18 cellular contexts compared by ENCODE assay signal in genomic region chr5:142863856-142864255, GRCh38.
DNase-seq lines count a peak whose midpoint lies in the region; FAIRE-seq and TF ChIP-seq lines count a peak whose summit lies in the region.
"Had no signal": no experiment of that assay in that cellular context is flagged by ENCODE, and none has a peak within 500 bp of the region (broad histone marks: within the 10 kb centered on the region; RNA-seq: fewer than 3 reads in every experiment).

No MANE protein-coding gene starts in this region.

- H3K79me2 ChIP-seq in H1 (ENCODE audit: control insufficient read depth in 1 of 2, insufficient read depth in 2 of 2, low read length in 2 of 2) (peaks cover 3 to 55% of the 10 kb centered on the region in 2 experiments; a peak in 3 of 4 replicates), osteoblast (ENCODE audit: insufficient read depth, low read length) (no peaks in the 10 kb centered on the region)

- no peaks in the 10 kb centered on the region for H3K27me3 Mint-ChIP-seq in activated naive CD4-positive, alpha-beta T cell treated with anti-CD3 and anti-CD28 coated beads, Interleukin-2, amount 50 U/mL, for 24 hours
- no peaks in the 10 kb centered on the region for H3K27me3 Mint-ChIP-seq in activated naive CD4-positive, alpha-beta T cell treated with anti-CD3 and anti-CD28 coated beads, Interleukin-2, amount 10 ng/mL, durations not matched to agents 7 days and 5 days

- peak overlapping the region; percentile 65 for H3K18ac ChIP-seq in H1 (ENCODE audit: extremely low read depth, low read length)

- POLR2A ChIA-PET in H1 (lab: Charles Lee; ENCODE audit: partially characterized antibody), result interaction anchor here (0.7 to 1.3 kb wide), 2 partner anchors 14 to 26 kb away, joined by 3 to 6 read pairs; no protein-coding TSS in a partner anchor

- TF ChIP-seq POLR2A in H1 (IDR thresholded peaks at IDR 0.05; ENCODE audit: control extremely low read depth in 1 of 2, low read depth in 2 of 2, low read length in 2 of 2), result no peak

- in situ Hi-C loops in HAP-1 (cut with MboI; ENCODE audit: low sequenced_read_pairs), result no loop called here

- H3K56ac ChIP-seq in H1 (replicated peaks; ENCODE audit: insufficient read length, low read depth, low read length), result no peak overlapping the region

- peak overlapping the region; percentile 81 for H4K91ac ChIP-seq in H1 (replicated peaks; ENCODE audit: insufficient read length, low read length)

- no peaks in the 10 kb centered on the region for H3K27me3 ChIP-seq in HUES48 (ENCODE audit: control insufficient read depth, insufficient read depth, low read length)
- no peaks in the 10 kb centered on the region for H3K27me3 ChIP-seq in H1 (replicated peaks in 1 of 4; ENCODE audit: control insufficient read depth in 3 of 4, extremely low read depth in 1 of 4, insufficient read depth in 3 of 4, low read length in 3 of 4)
- no peaks in the 10 kb centered on the region for H3K27me3 ChIP-seq in osteoblast (ENCODE audit: insufficient read depth, low read length)
- no peaks in the 10 kb centered on the region for H3K27me3 ChIP-seq in HAP-1 (ENCODE audit: low read depth)
- H3K27me3 ChIP-seq: tibial nerve had no signal

- no peaks in the 10 kb centered on the region for H3K36me3 Mint-ChIP-seq in activated naive CD4-positive, alpha-beta T cell treated with anti-CD3 and anti-CD28 coated beads, Interleukin-2, amount 50 U/mL, for 24 hours
- H3K36me3 Mint-ChIP-seq in activated naive CD4-positive, alpha-beta T cell treated with anti-CD3 and anti-CD28 coated beads, Interleukin-2, amount 10 ng/mL, durations not matched to agents 7 days and 5 days, result no peaks in the 10 kb centered on the region
- H3K36me3 Mint-ChIP-seq: natural killer cell had no signal

- DNase-seq in activated naive CD4-positive, alpha-beta T cell treated with anti-CD3 and anti-CD28 coated beads, Interleukin-2, amount 10 ng/mL, durations not matched to agents 7 days and 5 days, result no peak
- DNase-seq in H1 (ENCODE audit: low read depth in 1 of 2, low spot score in 2 of 2) (no peak), osteoblast (ENCODE audit: insufficient read length, low spot score, missing footprints) (peak; percentile 30), H4 (ENCODE audit: low spot score) (no peak), ecto neural progenitor cell (ENCODE audit: low spot score) (no peak), HAP-1 (ENCODE audit: low spot score in 2 of 2) (no peak)
- DNase-seq: activated T-cell treated with anti-CD3 and anti-CD28 coated beads, Interleukin-2, amount 50 U/mL, for 1 hour; cortex of kidney; GF-D8; head of caudate nucleus; MM.1S; natural killer cell; NCI-H2029; NCI-H774 had no signal

- H3K23me2 ChIP-seq in H1 (ENCODE audit: low read depth, low read length), result no peaks in the 10 kb centered on the region

- H3K9me3 Mint-ChIP-seq in activated naive CD4-positive, alpha-beta T cell treated with anti-CD3 and anti-CD28 coated beads, Interleukin-2, amount 50 U/mL, for 24 hours, result no peaks in the 10 kb centered on the region
- no peaks in the 10 kb centered on the region for H3K9me3 Mint-ChIP-seq in activated naive CD4-positive, alpha-beta T cell treated with anti-CD3 and anti-CD28 coated beads, Interleukin-2, amount 10 ng/mL, durations not matched to agents 7 days and 5 days
- H3K9me3 Mint-ChIP-seq: natural killer cell had no signal

- TF ChIP-seq EP300 in H1 (IDR thresholded peaks at IDR 0.05; ENCODE audit: borderline replicate concordance in 1 of 2, low read depth in 2 of 2, low read length in 2 of 2), result no peak

- no peak overlapping the region for H4K5ac ChIP-seq in H1 (ENCODE audit: insufficient read length, low read depth, low read length)

- H3K4me3 Mint-ChIP-seq in activated naive CD4-positive, alpha-beta T cell treated with anti-CD3 and anti-CD28 coated beads, Interleukin-2, amount 50 U/mL, for 24 hours, result no peak overlapping the region
- H3K4me3 Mint-ChIP-seq in activated naive CD4-positive, alpha-beta T cell treated with anti-CD3 and anti-CD28 coated beads, Interleukin-2, amount 10 ng/mL, durations not matched to agents 7 days and 5 days, result no peak overlapping the region
- H3K4me3 Mint-ChIP-seq: natural killer cell had no signal

- TF ChIP-seq CTCF in H1 (IDR thresholded peaks at IDR 0.05; ENCODE audit: control extremely low read depth in 1 of 3, insufficient read depth in 1 of 3, low read depth in 1 of 3, low read length in 3 of 3), result peak in 1 of 3 experiments; percentile 20; a peak in 1 of 4 replicates
- TF ChIP-seq CTCF in osteoblast (IDR thresholded peaks at IDR 0.05; ENCODE audit: extremely low read depth, low read depth, low read length), result no peak

- H3K4me1 ChIP-seq in HUES48 (ENCODE audit: control insufficient read depth, insufficient read depth, low read length), result peaks cover 44% of the 10 kb centered on the region
- peaks cover 12 to 32% (median 24%) of the 10 kb centered on the region in 4 experiments; a peak in 6 of 7 replicates for H3K4me1 ChIP-seq in H1 (replicated peaks in 1 of 4; ENCODE audit: control insufficient read depth in 3 of 4, insufficient read depth in 4 of 4, low read length in 3 of 4)
- peaks cover 3% of the 10 kb centered on the region for H3K4me1 ChIP-seq in osteoblast (ENCODE audit: insufficient read depth, low read length)
- H3K4me1 ChIP-seq in HAP-1, result no peaks in the 10 kb centered on the region

- peak; percentile 20 to 33; a peak in 3 of 4 replicates for TF ChIP-seq RAD21 in H1 (IDR thresholded peaks at IDR 0.05 in 1 of 2, conservative IDR thresholded peaks at IDR 0.05 in 1 of 2; ENCODE audit: low read depth in 2 of 2, low read length in 2 of 2)

- 25% methylated on average over 5 of the region's 5 CpGs; no CpG with 5 or more reads in 1 of the 2 experiments for WGBS in H1 (ENCODE audit: extremely low coverage in 1 of 2, insufficient coverage in 1 of 2, insufficient read length in 1 of 2, insufficient replicate concordance in 2 of 2, low coverage in 1 of 2, low lambda C conversion rate in 2 of 2, missing lambda C conversion rate in 1 of 2), 2 experiments

- no peak for FAIRE-seq in H1 (lab: Jason Lieb, UNC)
- FAIRE-seq: GM19239 had no signal

- CTCF ChIA-PET in activated naive CD4-positive, alpha-beta T cell treated with anti-CD3 and anti-CD28 coated beads, Interleukin-2, amount 10 ng/mL, durations not matched to agents 7 days and 5 days (lab: Charles Lee), result interaction anchor here (0.7 to 3.7 kb wide), 11 partner anchors 10 to 151 kb away, joined by 3 to 26 read pairs (median 5); partner anchors contain the start of gene ARHGAP26
- CTCF ChIA-PET in H1 (lab: Charles Lee; ENCODE audit: partially characterized antibody), result interaction anchor here (0.6 to 3.8 kb wide), 21 partner anchors 8 to 208 kb away, joined by 3 to 63 read pairs (median 5); no protein-coding TSS in a partner anchor

- H2AFZ ChIP-seq in H1 (ENCODE audit: low read length) (no peak overlapping the region), osteoblast (ENCODE audit: low read length) (no peak overlapping the region)

- no peak overlapping the region for H3K9ac ChIP-seq in HUES48 (ENCODE audit: low read depth, low read length)
- H3K9ac ChIP-seq in H1 (replicated peaks in 1 of 4; ENCODE audit: extremely low read depth in 1 of 4, low read depth in 3 of 4, low read length in 3 of 4), result no peak overlapping the region; a peak in 1 of 7 replicates

- H2BK5ac ChIP-seq in H1 (ENCODE audit: low read depth, low read length), result peak overlapping the region; percentile 15; the same call in 1 of the 2 replicates

- peaks cover 9% of the 10 kb centered on the region for H3K79me1 ChIP-seq in H1 (ENCODE audit: low read depth, low read length)

- H3K4me2 ChIP-seq in H1 (ENCODE audit: insufficient read depth in 1 of 2, low read depth in 2 of 2, low read length in 2 of 2), result peak overlapping the region; percentile 54 to 73
- H3K4me2 ChIP-seq in osteoblast (ENCODE audit: insufficient read depth, low read length), result no peak overlapping the region

- no peak overlapping the region for H2BK15ac ChIP-seq in H1 (ENCODE audit: low read length)

- no peak overlapping the region; the same call in 1 of the 2 replicates for H2BK20ac ChIP-seq in H1 (ENCODE audit: low read length)

- H4K20me1 ChIP-seq in H1 (replicated peaks in 1 of 2; ENCODE audit: control insufficient read depth in 1 of 2, insufficient read depth in 2 of 2, low read length in 2 of 2), result no peaks in the 10 kb centered on the region
- H4K20me1 ChIP-seq in osteoblast (ENCODE audit: insufficient read depth, low read length), result no peaks in the 10 kb centered on the region

- H3K36me3 ChIP-seq in HUES48 (ENCODE audit: control insufficient read depth, insufficient read depth, low read length) (no peaks in the 10 kb centered on the region), H1 (ENCODE audit: control insufficient read depth in 2 of 4, insufficient read depth in 4 of 4, low read length in 3 of 4) (no peaks in the 10 kb centered on the region), osteoblast (ENCODE audit: insufficient read depth, low read length) (no peaks in the 10 kb centered on the region), HAP-1 (replicated peaks) (no peaks in the 10 kb centered on the region)
- H3K36me3 ChIP-seq: tibial nerve had no signal

- H2BK120ac ChIP-seq in H1 (replicated peaks; ENCODE audit: low read depth, low read length), result peak overlapping the region; percentile 2

- peak overlapping the region; percentile 71 for H3K27ac Mint-ChIP-seq in activated naive CD4-positive, alpha-beta T cell treated with anti-CD3 and anti-CD28 coated beads, Interleukin-2, amount 50 U/mL, for 24 hours
- no peak overlapping the region for H3K27ac Mint-ChIP-seq in activated naive CD4-positive, alpha-beta T cell treated with anti-CD3 and anti-CD28 coated beads, Interleukin-2, amount 10 ng/mL, durations not matched to agents 7 days and 5 days

- H4K8ac ChIP-seq in H1 (ENCODE audit: extremely low read depth, insufficient read depth, low read length), result no peak overlapping the region

- no peaks in the 10 kb centered on the region for H3K9me3 ChIP-seq in HUES48 (ENCODE audit: control insufficient read depth, insufficient read depth, low read length)
- H3K9me3 ChIP-seq in H1 (ENCODE audit: insufficient read depth in 2 of 2, low read depth in 1 of 2, low read length in 1 of 2), result no peaks in the 10 kb centered on the region
- no peaks in the 10 kb centered on the region for H3K9me3 ChIP-seq in osteoblast (ENCODE audit: low read depth, low read length)
- H3K9me3 ChIP-seq in HAP-1, result no peaks in the 10 kb centered on the region
- H3K9me3 ChIP-seq: tibial nerve had no signal

- H3K14ac ChIP-seq in H1 (ENCODE audit: insufficient read length), result no peak overlapping the region

- H3K27ac ChIP-seq in HUES48 (ENCODE audit: low read depth, low read length), result peak overlapping the region; percentile 82
- peak overlapping the region; percentile 12; the same call in 1 of the 2 replicates for H3K27ac ChIP-seq in H1 (ENCODE audit: low read depth, low read length)
- H3K27ac ChIP-seq in osteoblast (ENCODE audit: low read depth, low read length), result no peak overlapping the region
- H3K27ac ChIP-seq: tibial nerve had no signal

- no peak overlapping the region for H3K23ac ChIP-seq in H1 (ENCODE audit: insufficient read length)

- H3K4ac ChIP-seq in H1 (replicated peaks; ENCODE audit: insufficient read length, low read depth, low read length), result no peak overlapping the region

- H2AK5ac ChIP-seq in H1 (ENCODE audit: low read depth, low read length), result peak overlapping the region; percentile 88

- peak overlapping the region; percentile 21 for H2BK12ac ChIP-seq in H1 (ENCODE audit: low read depth, low read length)

- peaks cover 41% of the 10 kb centered on the region for H3K4me1 Mint-ChIP-seq in activated naive CD4-positive, alpha-beta T cell treated with anti-CD3 and anti-CD28 coated beads, Interleukin-2, amount 50 U/mL, for 24 hours
- peaks cover 25% of the 10 kb centered on the region for H3K4me1 Mint-ChIP-seq in activated naive CD4-positive, alpha-beta T cell treated with anti-CD3 and anti-CD28 coated beads, Interleukin-2, amount 10 ng/mL, durations not matched to agents 7 days and 5 days

- peak overlapping the region; percentile 23 for H3K4me3 ChIP-seq in HUES48 (ENCODE audit: low read depth, low read length)
- H3K4me3 ChIP-seq in H1 (ENCODE audit: extremely low read depth in 1 of 4, insufficient read depth in 2 of 4, low read depth in 3 of 4, low read length in 4 of 4), result peak overlapping the region in 1 of 4 experiments; percentile 30; a peak in 2 of 8 replicates
- H3K4me3 ChIP-seq in osteoblast (ENCODE audit: insufficient read depth, low read length), result no peak overlapping the region
- H3K4me3 ChIP-seq in HAP-1, result no peak overlapping the region
- H3K4me3 ChIP-seq: tibial nerve had no signal
